ENCODE assay signal across 11 cellular contexts in the genomic region with DNA sequence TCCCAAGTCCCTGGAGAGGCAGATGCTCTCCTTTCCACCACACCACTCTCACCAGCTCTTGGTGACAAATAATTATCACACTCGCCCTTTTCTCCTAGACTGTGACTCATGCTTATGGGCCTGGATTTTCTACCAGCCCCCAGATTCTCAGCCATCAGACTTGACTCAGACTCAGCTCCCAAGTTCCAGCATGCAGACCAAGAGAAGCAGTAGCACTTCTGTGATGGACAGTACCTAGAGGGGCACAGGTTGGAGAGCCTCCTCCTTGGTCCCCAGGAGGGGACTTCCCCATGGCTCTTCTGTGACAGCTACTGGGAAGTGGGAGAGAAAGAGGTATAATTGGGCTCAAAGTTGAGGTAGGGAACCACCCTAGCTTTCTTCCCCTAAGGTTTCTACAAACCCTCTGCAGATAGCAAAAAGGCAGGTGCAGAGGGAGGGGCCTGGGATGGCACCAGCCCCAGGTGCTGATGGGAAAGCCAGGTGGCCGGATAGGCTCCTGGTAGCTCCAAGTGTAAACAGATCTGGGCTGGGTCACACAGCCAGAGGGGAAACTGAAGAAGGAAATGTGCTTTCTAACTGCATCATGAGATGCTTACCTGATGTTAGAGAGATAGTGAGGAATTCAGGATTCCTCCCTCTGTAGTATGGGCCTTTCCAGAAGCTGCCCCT. TPM values are rescaled to one million over a fixed set of nuclear protein-coding genes. Genes with fewer than 3 reads are reported as not detected.
DNase-seq lines count a peak whose midpoint lies in the region; ATAC-seq and TF ChIP-seq lines count a peak whose summit lies in the region.
"Had no signal": no experiment of that assay in that cellular context is flagged by ENCODE, and none has a peak within 500 bp of the region (broad histone marks: within the 10 kb centered on the region; RNA-seq: fewer than 3 reads in every experiment).

No MANE protein-coding gene starts in this region.

- H3K4me1 Mint-ChIP-seq in stimulated activated naive B cell treated with anti-CD40 and anti-IgM and Interleukin-4, amounts not matched to agents 10 μg/mL and 1 μg/mL and 100 μg/mL, for 72 hours, result peaks cover 7 to 9% of the 10 kb centered on the region in 2 donors
- H3K4me1 Mint-ChIP-seq: activated B cell treated with CpG ODN at 0.5 μM for 24 hours had no signal

- peak; percentile 72 for DNase-seq in NCI-H2107 treated with DMSO at 0.1 percent for 48 hours (lab: John Stamatoyannopoulos, UW; ENCODE audit: unreplicated experiment)
- DNase-seq in NCI-H2107 (lab: John Stamatoyannopoulos, UW), result no peak
- peak; percentile 62 for DNase-seq in NCI-H187 treated with DMSO at 0.1 percent for 48 hours (lab: John Stamatoyannopoulos, UW)
- DNase-seq in amniotic epithelial cell (ENCODE audit: low read depth), result peak; percentile 38
- no peak for DNase-seq in stimulated activated naive B cell treated with anti-CD40 and anti-IgM and Interleukin-4, amounts not matched to agents 10 μg/mL and 1 μg/mL and 100 μg/mL, for 72 hours
- DNase-seq in AML-193 (lab: John Stamatoyannopoulos, UW), result no peak
- no peak for DNase-seq in BE2C
- DNase-seq: activated B cell treated with CpG ODN at 0.5 μM for 24 hours, KG1 had no signal

- ATAC-seq in stimulated activated naive B cell treated with anti-CD40 and anti-IgM and Interleukin-4, amounts not matched to agents 10 μg/mL and 1 μg/mL and 100 μg/mL, for 72 hours (replicated peaks), result peak; percentile 38 to 64
- ATAC-seq in GM21786 (IDR thresholded peaks at IDR 0.05; ENCODE audit: unreplicated experiment), result no peak

- no peaks in the 10 kb centered on the region for H3K9me3 ChIP-seq in BE2C
- H3K9me3 ChIP-seq: tibial artery had no signal

- no peaks in the 10 kb centered on the region for H3K36me3 ChIP-seq in BE2C
- H3K36me3 ChIP-seq: tibial artery had no signal

- H3K4me1 ChIP-seq in BE2C, result no peaks in the 10 kb centered on the region
- H3K4me1 ChIP-seq: tibial artery had no signal

- H3K9me3 Mint-ChIP-seq in stimulated activated naive B cell treated with anti-CD40 and anti-IgM and Interleukin-4, amounts not matched to agents 10 μg/mL and 1 μg/mL and 100 μg/mL, for 72 hours, result no peaks in the 10 kb centered on the region
- H3K9me3 Mint-ChIP-seq: activated B cell treated with CpG ODN at 0.5 μM for 24 hours had no signal

- no peak overlapping the region for H3K4me3 Mint-ChIP-seq in stimulated activated naive B cell treated with anti-CD40 and anti-IgM and Interleukin-4, amounts not matched to agents 10 μg/mL and 1 μg/mL and 100 μg/mL, for 72 hours
- H3K4me3 Mint-ChIP-seq: activated B cell treated with CpG ODN at 0.5 μM for 24 hours had no signal

- TF ChIP-seq CTCF in BE2C (IDR thresholded peaks at IDR 0.05; ENCODE audit: low read depth, low read length), result no peak

- no peaks in the 10 kb centered on the region for H3K27me3 ChIP-seq in BE2C

- no peak overlapping the region for H3K4me3 ChIP-seq in BE2C (ENCODE audit: low read depth, low read length)
- H3K4me3 ChIP-seq: tibial artery had no signal

- no peaks in the 10 kb centered on the region for H3K36me3 Mint-ChIP-seq in stimulated activated naive B cell treated with anti-CD40 and anti-IgM and Interleukin-4, amounts not matched to agents 10 μg/mL and 1 μg/mL and 100 μg/mL, for 72 hours

- H3K27ac Mint-ChIP-seq in stimulated activated naive B cell treated with anti-CD40 and anti-IgM and Interleukin-4, amounts not matched to agents 10 μg/mL and 1 μg/mL and 100 μg/mL, for 72 hours, result no peak overlapping the region
- H3K27ac Mint-ChIP-seq: activated B cell treated with CpG ODN at 0.5 μM for 24 hours had no signal

- peaks cover 6 to 9% of the 10 kb centered on the region in 2 donors for H3K27me3 Mint-ChIP-seq in stimulated activated naive B cell treated with anti-CD40 and anti-IgM and Interleukin-4, amounts not matched to agents 10 μg/mL and 1 μg/mL and 100 μg/mL, for 72 hours

RNA-seq across cellular contexts. Expression of gene TCF23, which starts 4.1 kb away (rescaled TPM):
- polyA plus RNA-seq in BE2C (2012; ENCODE audit: insufficient read depth, insufficient read length, low read depth), result not detected

RNA-seq across cellular contexts. Expression of gene PRR30, which starts 13.7 kb away (rescaled TPM):
- polyA plus RNA-seq in BE2C (2012; ENCODE audit: insufficient read depth, insufficient read length, low read depth), result not detected

RNA-seq across cellular contexts. Expression of gene PREB, which starts 18.5 kb away (rescaled TPM):
- 119 TPM for polyA plus RNA-seq in BE2C (2012; ENCODE audit: insufficient read depth, insufficient read length, low read depth)

RNA-seq across cellular contexts. Expression of gene ABHD1, which starts 29.3 kb away (rescaled TPM):
- 3.4 TPM for polyA plus RNA-seq in BE2C (2012; ENCODE audit: insufficient read depth, insufficient read length, low read depth)

RNA-seq across cellular contexts. Expression of gene CGREF1, which starts 34.0 kb away (rescaled TPM):
- polyA plus RNA-seq in BE2C (2012; ENCODE audit: insufficient read depth, insufficient read length, low read depth), result 72.7 TPM

Comparison
In these comparisons a context has a peak if more than half of its experiments do, and no peak if none do; other contexts are left out.
1. DNase-seq: peak in NCI-H2107 treated with DMSO at 0.1 percent for 48 hours (single experiment), NCI-H187 treated with DMSO at 0.1 percent for 48 hours (single experiment) and amniotic epithelial cell (single experiment); none in NCI-H2107 (single experiment), stimulated activated naive B cell treated with anti-CD40 and anti-IgM and Interleukin-4, amounts not matched to agents 10 μg/mL and 1 μg/mL and 100 μg/mL, for 72 hours (single experiment), AML-193 (0 of 2) and BE2C (single experiment).